14 cellular contexts compared by ENCODE assay signal in genomic region chr6:17429381-17430061, GRCh38. TPM values are rescaled to one million over a fixed set of nuclear protein-coding genes. Genes with fewer than 3 reads are reported as not detected.
A peak's percentile ranks its signal among the peaks of the same experiment; 100 is the strongest.
DNase-seq lines count a peak whose midpoint lies in the region; ATAC-seq and TF ChIP-seq lines count a peak whose summit lies in the region.
"Had no signal": no experiment of that assay in that cellular context is flagged by ENCODE, and none has a peak within 500 bp of the region (broad histone marks: within the 10 kb centered on the region; RNA-seq: fewer than 3 reads in every experiment).

No MANE protein-coding gene starts in this region.

- peak overlapping the region; percentile 31; the same call in 1 of the 2 replicates for H3K4me3 Mint-ChIP-seq in HFFc6

- H3K4me1 Mint-ChIP-seq in HFFc6 (ENCODE audit: low read depth) = peaks cover 53% of the 10 kb centered on the region

- H3K27me3 Mint-ChIP-seq in HFFc6 (ENCODE audit: insufficient read depth) = no peaks in the 10 kb centered on the region; the same call in 1 of the 2 replicates

- no peak for ATAC-seq in GM19455 (IDR thresholded peaks at IDR 0.05; ENCODE audit: unreplicated experiment)

- DNase-seq in HFFc6 (no peak), NCI-H2171 treated with DMSO at 0.1 percent for 48 hours (lab: John Stamatoyannopoulos, UW) (peak; percentile 93), esophagus muscularis mucosa (ENCODE audit: extremely low spot score) (peak; percentile 62), retina (peak; percentile 6), 8988T (no peak), AG08395 (ENCODE audit: low spot score) (no peak), AG20443 (ENCODE audit: low spot score) (no peak)
- DNase-seq: activated CD4-positive, CD25-positive, alpha-beta regulatory T cell treated with anti-CD3 and anti-CD28 coated beads, Interleukin-2, amount 50 U/mL, for 72 hours; activated T-cell treated with anti-CD3 and anti-CD28 coated beads, Interleukin-2, amount 50 U/mL, for 1 hour; anterior cingulate cortex; stimulated activated CD8-positive, alpha-beta memory T cell treated with anti-CD3 and anti-CD28 coated beads, Interleukin-4, amount 100 ng/mL, for 48 hours; upper lobe of left lung had no signal

- intact Hi-C loops in esophagus muscularis mucosa (cut with DNase I) = no loop called here

- peak overlapping the region in 3 of 4 donors; percentile 9 to 59 (median 56) for H3K27ac ChIP-seq in esophagus muscularis mucosa (replicated peaks in 1 of 4)
- H3K27ac ChIP-seq: neutrophil, upper lobe of left lung had no signal

- TF ChIP-seq CTCF in HFFc6 (IDR thresholded peaks at IDR 0.05) = no peak
- no peak for TF ChIP-seq CTCF in esophagus muscularis mucosa (IDR thresholded peaks at IDR 0.05)

- no peaks in the 10 kb centered on the region for H3K9me3 ChIP-seq in esophagus muscularis mucosa
- H3K9me3 ChIP-seq: neutrophil, upper lobe of left lung had no signal

- no peaks in the 10 kb centered on the region for H3K9me3 Mint-ChIP-seq in HFFc6

- H3K36me3 Mint-ChIP-seq in HFFc6 (ENCODE audit: low read depth) = peaks cover 50% of the 10 kb centered on the region

- H3K4me1 ChIP-seq in esophagus muscularis mucosa = peaks cover 13 to 34% (median 29%) of the 10 kb centered on the region in 4 donors
- H3K4me1 ChIP-seq: upper lobe of left lung had no signal

- TF ChIP-seq EP300 in esophagus muscularis mucosa (IDR thresholded peaks at IDR 0.05) = no peak

- no peak overlapping the region for H3K4me3 ChIP-seq in esophagus muscularis mucosa
- H3K4me3 ChIP-seq: upper lobe of left lung had no signal

- no peaks in the 10 kb centered on the region for H3K27me3 ChIP-seq in esophagus muscularis mucosa
- H3K27me3 ChIP-seq: neutrophil, upper lobe of left lung had no signal

- H3K27ac Mint-ChIP-seq in HFFc6 = peak overlapping the region; percentile 78

- no peak for TF ChIP-seq POLR2A in esophagus muscularis mucosa (IDR thresholded peaks at IDR 0.05; ENCODE audit: low read depth)

- WGBS in esophagus muscularis mucosa = 24% methylated on average over 3 of the region's 3 CpGs

- peaks cover 0 to 11% (median 8%) of the 10 kb centered on the region in 4 donors for H3K36me3 ChIP-seq in esophagus muscularis mucosa
- H3K36me3 ChIP-seq: neutrophil, upper lobe of left lung had no signal

RNA-seq across cellular contexts. Expression of gene CAP2, which starts 36.1 kb away (rescaled TPM):
- 10 to 100 TPM; 65.1 to 82.3 (median 67.9) TPM for total RNA-seq in HFFc6 (2021; fragmentation: NEBNext Ultra II Directional; extraction: Animal tissue kit (Norgen Biotek cat#: 25700))
- 10 to 100 TPM; 38.3 to 55.6 (median 55.1) TPM for total RNA-seq in esophagus muscularis mucosa

Comparison
In these comparisons a context has a peak if more than half of its experiments do, and no peak if none do; other contexts are left out.
1. DNase-seq: peak in NCI-H2171 treated with DMSO at 0.1 percent for 48 hours (single experiment), esophagus muscularis mucosa (single experiment) and retina (single experiment); none in HFFc6 (single experiment), 8988T (single experiment), AG08395 (single experiment) and AG20443 (single experiment).